1 cellular context compared by ENCODE assay signal in the genomic region with DNA sequence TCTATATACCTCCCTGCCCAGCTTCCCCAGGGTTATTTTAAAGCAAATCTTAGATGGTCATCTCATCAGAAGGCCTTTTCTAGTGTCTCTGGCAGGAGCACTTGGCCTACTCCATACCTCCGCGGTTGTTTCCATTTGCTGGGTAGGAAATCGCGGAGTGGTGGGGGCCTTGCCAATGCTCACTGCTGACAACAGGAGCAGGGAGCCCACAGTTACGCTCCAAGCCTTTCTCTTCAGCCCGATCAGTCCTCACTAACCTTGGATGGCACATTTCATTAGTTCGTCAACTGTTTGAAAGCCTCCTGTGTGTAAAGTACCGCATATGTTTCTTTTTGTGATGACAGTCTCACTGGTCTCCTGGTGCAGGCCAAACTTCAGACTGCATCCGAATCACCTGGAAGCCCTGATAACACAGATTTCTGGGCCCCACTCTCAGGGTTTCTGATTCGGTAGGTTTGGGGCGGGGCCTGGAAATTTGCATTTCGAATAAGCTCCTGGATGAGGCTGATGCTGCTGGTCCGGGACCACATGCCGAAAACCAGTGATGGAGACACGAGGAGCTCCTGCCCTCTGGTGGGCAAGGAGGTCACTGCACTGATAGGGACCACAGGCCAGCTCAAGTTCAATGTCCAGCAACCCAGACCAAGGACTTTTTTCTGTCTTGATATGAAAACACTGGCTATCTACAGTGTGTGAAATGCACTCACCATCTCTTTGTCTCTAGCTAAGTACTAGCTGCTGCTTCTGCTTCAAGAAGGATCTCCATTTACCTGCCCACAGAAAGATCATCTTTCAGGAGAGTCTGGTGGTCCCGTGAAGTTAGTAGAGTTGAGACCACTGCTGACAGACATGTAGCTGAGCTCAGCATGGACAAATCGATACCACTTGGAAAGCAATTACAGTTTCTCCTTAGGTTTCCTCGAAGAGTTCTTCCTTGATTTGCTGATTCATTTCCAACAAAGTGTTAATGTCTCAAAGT.
TF ChIP-seq lines count a peak whose summit lies in the region.

No MANE protein-coding gene starts in this region.

TF ChIP-seq in K562, 482 proteins besides CTCF, POLR2A, EP300 and RAD21 (continued from another document and continues in another):
- TF ChIP-seq, protein P1, sequence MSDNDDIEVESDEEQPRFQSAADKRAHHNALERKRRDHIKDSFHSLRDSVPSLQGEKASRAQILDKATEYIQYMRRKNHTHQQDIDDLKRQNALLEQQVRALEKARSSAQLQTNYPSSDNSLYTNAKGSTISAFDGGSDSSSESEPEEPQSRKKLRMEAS (CRISPR knock-in tag; IDR thresholded peaks at IDR 0.05): peak; percentile 64
- TF ChIP-seq KLF16 (IDR thresholded peaks at IDR 0.05) (0 out of 2 replicates have a peak, but pooled peaks have one; percentile 50), RUNX1 (IDR thresholded peaks at IDR 0.05; ENCODE audit: low read depth) (no peak), L3MBTL2 (IDR thresholded peaks at IDR 0.05) (peak; percentile 52; the same call in 1 of the 2 replicates), CEBPG (CRISPR knock-in tag; IDR thresholded peaks at IDR 0.05) (0 out of 2 replicates have a peak, but pooled peaks have one; percentile 8), CEBPG (tag; conservative IDR thresholded peaks at IDR 0.05 in 1 of 2, IDR thresholded peaks at IDR 0.05 in 1 of 2) (no peak), HDAC2 (IDR thresholded peaks at IDR 0.05) (0 out of 2 replicates have a peak, but pooled peaks have one; percentile 38), PHF20 (IDR thresholded peaks at IDR 0.05; ENCODE audit: partially characterized antibody) (no peak), PHF8 (IDR thresholded peaks at IDR 0.05; ENCODE audit: borderline replicate concordance, low read length) (no peak), HDGF (IDR thresholded peaks at IDR 0.05) (no peak), ZNF384 (IDR thresholded peaks at IDR 0.05; ENCODE audit: low read depth, low read length) (peak; percentile 19; the same call in 1 of the 2 replicates), SMAD3 (CRISPR knock-in tag; conservative IDR thresholded peaks at IDR 0.05) (0 out of 2 replicates have a peak, but pooled peaks have one; percentile 59), FOXA3 (CRISPR knock-in tag; conservative IDR thresholded peaks at IDR 0.05 in 1 of 2, IDR thresholded peaks at IDR 0.05 in 1 of 2) (0 out of 4 replicates have a peak, but pooled peaks of 1 of the 2 experiments have one; percentile 38), STAG1 (CRISPR knock-in tag; IDR thresholded peaks at IDR 0.05; ENCODE audit: borderline replicate concordance) (peak; percentile 78), ZNF324 (CRISPR knock-in tag; IDR thresholded peaks at IDR 0.05) (no peak), SIN3B (IDR thresholded peaks at IDR 0.05; ENCODE audit: low read depth) (no peak), ETV5 (CRISPR knock-in tag; IDR thresholded peaks at IDR 0.05; ENCODE audit: low read depth) (no peak), ZNF224 (CRISPR knock-in tag; IDR thresholded peaks at IDR 0.05) (no peak), OTX1 (CRISPR knock-in tag; IDR thresholded peaks at IDR 0.05) (peak; percentile 76; the same call in 1 of the 2 replicates), ARID2 (IDR thresholded peaks at IDR 0.05) (peak; percentile 67), HCFC1 (IDR thresholded peaks at IDR 0.05; ENCODE audit: low read depth, low read length) (0 out of 2 replicates have a peak, but pooled peaks have one; percentile 26), CBX3 (IDR thresholded peaks at IDR 0.05; ENCODE audit: borderline replicate concordance in 1 of 2, low read length in 2 of 2) (0 out of 3 replicates have a peak, but pooled peaks of 1 of the 2 experiments have one; percentile 64), NR2F6 (CRISPR knock-in tag; IDR thresholded peaks at IDR 0.05) (no peak), MYC (IDR thresholded peaks at IDR 0.05; ENCODE audit: low read depth, low read length) (peak; percentile 88), MYC (CRISPR knock-in tag; IDR thresholded peaks at IDR 0.05; ENCODE audit: borderline replicate concordance, low read depth) (no peak), CREM (IDR thresholded peaks at IDR 0.05; ENCODE audit: low read depth) (peak; percentile 59; the same call in 1 of the 2 replicates), SETDB1 (IDR thresholded peaks at IDR 0.05; ENCODE audit: low read length) (no peak)
- TF ChIP-seq, protein P2, sequence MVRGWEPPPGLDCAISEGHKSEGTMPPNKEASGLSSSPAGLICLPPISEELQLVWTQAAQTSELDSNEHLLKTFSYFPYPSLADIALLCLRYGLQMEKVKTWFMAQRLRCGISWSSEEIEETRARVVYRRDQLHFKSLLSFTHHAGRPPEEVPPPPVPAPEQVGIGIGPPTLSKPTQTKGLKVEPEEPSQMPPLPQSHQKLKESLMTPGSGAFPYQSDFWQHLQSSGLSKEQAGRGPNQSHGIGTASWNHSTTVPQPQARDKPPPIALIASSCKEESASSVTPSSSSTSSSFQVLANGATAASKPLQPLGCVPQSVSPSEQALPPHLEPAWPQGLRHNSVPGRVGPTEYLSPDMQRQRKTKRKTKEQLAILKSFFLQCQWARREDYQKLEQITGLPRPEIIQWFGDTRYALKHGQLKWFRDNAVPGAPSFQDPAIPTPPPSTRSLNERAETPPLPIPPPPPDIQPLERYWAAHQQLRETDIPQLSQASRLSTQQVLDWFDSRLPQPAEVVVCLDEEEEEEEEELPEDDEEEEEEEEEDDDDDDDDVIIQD (CRISPR knock-in tag; IDR thresholded peaks at IDR 0.05): no peak
- TF ChIP-seq, protein P3, sequence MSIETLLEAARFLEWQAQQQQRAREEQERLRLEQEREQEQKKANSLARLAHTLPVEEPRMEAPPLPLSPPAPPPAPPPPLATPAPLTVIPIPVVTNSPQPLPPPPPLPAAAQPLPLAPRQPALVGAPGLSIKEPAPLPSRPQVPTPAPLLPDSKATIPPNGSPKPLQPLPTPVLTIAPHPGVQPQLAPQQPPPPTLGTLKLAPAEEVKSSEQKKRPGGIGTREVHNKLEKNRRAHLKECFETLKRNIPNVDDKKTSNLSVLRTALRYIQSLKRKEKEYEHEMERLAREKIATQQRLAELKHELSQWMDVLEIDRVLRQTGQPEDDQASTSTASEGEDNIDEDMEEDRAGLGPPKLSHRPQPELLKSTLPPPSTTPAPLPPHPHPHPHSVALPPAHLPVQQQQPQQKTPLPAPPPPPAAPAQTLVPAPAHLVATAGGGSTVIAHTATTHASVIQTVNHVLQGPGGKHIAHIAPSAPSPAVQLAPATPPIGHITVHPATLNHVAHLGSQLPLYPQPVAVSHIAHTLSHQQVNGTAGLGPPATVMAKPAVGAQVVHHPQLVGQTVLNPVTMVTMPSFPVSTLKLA (conservative IDR thresholded peaks at IDR 0.05): 0 out of 4 replicates have a peak, but pooled peaks have one; percentile 8 to 18
- TF ChIP-seq, protein P4, sequence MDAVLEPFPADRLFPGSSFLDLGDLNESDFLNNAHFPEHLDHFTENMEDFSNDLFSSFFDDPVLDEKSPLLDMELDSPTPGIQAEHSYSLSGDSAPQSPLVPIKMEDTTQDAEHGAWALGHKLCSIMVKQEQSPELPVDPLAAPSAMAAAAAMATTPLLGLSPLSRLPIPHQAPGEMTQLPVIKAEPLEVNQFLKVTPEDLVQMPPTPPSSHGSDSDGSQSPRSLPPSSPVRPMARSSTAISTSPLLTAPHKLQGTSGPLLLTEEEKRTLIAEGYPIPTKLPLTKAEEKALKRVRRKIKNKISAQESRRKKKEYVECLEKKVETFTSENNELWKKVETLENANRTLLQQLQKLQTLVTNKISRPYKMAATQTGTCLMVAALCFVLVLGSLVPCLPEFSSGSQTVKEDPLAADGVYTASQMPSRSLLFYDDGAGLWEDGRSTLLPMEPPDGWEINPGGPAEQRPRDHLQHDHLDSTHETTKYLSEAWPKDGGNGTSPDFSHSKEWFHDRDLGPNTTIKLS (IDR thresholded peaks at IDR 0.05; ENCODE audit: borderline replicate concordance, low read depth): no peak
- TF ChIP-seq, protein P5, sequence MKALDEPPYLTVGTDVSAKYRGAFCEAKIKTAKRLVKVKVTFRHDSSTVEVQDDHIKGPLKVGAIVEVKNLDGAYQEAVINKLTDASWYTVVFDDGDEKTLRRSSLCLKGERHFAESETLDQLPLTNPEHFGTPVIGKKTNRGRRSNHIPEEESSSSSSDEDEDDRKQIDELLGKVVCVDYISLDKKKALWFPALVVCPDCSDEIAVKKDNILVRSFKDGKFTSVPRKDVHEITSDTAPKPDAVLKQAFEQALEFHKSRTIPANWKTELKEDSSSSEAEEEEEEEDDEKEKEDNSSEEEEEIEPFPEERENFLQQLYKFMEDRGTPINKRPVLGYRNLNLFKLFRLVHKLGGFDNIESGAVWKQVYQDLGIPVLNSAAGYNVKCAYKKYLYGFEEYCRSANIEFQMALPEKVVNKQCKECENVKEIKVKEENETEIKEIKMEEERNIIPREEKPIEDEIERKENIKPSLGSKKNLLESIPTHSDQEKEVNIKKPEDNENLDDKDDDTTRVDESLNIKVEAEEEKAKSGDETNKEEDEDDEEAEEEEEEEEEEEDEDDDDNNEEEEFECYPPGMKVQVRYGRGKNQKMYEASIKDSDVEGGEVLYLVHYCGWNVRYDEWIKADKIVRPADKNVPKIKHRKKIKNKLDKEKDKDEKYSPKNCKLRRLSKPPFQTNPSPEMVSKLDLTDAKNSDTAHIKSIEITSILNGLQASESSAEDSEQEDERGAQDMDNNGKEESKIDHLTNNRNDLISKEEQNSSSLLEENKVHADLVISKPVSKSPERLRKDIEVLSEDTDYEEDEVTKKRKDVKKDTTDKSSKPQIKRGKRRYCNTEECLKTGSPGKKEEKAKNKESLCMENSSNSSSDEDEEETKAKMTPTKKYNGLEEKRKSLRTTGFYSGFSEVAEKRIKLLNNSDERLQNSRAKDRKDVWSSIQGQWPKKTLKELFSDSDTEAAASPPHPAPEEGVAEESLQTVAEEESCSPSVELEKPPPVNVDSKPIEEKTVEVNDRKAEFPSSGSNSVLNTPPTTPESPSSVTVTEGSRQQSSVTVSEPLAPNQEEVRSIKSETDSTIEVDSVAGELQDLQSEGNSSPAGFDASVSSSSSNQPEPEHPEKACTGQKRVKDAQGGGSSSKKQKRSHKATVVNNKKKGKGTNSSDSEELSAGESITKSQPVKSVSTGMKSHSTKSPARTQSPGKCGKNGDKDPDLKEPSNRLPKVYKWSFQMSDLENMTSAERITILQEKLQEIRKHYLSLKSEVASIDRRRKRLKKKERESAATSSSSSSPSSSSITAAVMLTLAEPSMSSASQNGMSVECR (CRISPR knock-in tag; IDR thresholded peaks at IDR 0.05): 0 out of 2 replicates have a peak, but pooled peaks have one; percentile 42
- TF ChIP-seq, protein P6, sequence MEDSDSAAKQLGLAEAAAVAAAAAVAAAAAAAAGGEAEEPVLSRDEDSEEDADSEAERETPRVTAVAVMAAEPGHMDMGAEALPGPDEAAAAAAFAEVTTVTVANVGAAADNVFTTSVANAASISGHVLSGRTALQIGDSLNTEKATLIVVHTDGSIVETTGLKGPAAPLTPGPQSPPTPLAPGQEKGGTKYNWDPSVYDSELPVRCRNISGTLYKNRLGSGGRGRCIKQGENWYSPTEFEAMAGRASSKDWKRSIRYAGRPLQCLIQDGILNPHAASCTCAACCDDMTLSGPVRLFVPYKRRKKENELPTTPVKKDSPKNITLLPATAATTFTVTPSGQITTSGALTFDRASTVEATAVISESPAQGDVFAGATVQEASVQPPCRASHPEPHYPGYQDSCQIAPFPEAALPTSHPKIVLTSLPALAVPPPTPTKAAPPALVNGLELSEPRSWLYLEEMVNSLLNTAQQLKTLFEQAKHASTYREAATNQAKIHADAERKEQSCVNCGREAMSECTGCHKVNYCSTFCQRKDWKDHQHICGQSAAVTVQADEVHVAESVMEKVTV (CRISPR knock-in tag; IDR thresholded peaks at IDR 0.05): peak; percentile 88
- TF ChIP-seq, protein P7, sequence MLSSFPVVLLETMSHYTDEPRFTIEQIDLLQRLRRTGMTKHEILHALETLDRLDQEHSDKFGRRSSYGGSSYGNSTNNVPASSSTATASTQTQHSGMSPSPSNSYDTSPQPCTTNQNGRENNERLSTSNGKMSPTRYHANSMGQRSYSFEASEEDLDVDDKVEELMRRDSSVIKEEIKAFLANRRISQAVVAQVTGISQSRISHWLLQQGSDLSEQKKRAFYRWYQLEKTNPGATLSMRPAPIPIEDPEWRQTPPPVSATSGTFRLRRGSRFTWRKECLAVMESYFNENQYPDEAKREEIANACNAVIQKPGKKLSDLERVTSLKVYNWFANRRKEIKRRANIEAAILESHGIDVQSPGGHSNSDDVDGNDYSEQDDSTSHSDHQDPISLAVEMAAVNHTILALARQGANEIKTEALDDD (IDR thresholded peaks at IDR 0.05): no peak
- TF ChIP-seq, protein P8, sequence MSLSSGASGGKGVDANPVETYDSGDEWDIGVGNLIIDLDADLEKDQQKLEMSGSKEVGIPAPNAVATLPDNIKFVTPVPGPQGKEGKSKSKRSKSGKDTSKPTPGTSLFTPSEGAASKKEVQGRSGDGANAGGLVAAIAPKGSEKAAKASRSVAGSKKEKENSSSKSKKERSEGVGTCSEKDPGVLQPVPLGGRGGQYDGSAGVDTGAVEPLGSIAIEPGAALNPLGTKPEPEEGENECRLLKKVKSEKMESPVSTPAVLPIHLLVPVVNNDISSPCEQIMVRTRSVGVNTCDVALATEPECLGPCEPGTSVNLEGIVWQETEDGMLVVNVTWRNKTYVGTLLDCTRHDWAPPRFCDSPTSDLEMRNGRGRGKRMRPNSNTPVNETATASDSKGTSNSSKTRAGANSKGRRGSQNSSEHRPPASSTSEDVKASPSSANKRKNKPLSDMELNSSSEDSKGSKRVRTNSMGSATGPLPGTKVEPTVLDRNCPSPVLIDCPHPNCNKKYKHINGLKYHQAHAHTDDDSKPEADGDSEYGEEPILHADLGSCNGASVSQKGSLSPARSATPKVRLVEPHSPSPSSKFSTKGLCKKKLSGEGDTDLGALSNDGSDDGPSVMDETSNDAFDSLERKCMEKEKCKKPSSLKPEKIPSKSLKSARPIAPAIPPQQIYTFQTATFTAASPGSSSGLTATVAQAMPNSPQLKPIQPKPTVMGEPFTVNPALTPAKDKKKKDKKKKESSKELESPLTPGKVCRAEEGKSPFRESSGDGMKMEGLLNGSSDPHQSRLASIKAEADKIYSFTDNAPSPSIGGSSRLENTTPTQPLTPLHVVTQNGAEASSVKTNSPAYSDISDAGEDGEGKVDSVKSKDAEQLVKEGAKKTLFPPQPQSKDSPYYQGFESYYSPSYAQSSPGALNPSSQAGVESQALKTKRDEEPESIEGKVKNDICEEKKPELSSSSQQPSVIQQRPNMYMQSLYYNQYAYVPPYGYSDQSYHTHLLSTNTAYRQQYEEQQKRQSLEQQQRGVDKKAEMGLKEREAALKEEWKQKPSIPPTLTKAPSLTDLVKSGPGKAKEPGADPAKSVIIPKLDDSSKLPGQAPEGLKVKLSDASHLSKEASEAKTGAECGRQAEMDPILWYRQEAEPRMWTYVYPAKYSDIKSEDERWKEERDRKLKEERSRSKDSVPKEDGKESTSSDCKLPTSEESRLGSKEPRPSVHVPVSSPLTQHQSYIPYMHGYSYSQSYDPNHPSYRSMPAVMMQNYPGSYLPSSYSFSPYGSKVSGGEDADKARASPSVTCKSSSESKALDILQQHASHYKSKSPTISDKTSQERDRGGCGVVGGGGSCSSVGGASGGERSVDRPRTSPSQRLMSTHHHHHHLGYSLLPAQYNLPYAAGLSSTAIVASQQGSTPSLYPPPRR (CRISPR knock-in tag; IDR thresholded peaks at IDR 0.05; ENCODE audit: borderline replicate concordance): 0 out of 2 replicates have a peak, but pooled peaks have one; percentile 10
- TF ChIP-seq, protein P9, sequence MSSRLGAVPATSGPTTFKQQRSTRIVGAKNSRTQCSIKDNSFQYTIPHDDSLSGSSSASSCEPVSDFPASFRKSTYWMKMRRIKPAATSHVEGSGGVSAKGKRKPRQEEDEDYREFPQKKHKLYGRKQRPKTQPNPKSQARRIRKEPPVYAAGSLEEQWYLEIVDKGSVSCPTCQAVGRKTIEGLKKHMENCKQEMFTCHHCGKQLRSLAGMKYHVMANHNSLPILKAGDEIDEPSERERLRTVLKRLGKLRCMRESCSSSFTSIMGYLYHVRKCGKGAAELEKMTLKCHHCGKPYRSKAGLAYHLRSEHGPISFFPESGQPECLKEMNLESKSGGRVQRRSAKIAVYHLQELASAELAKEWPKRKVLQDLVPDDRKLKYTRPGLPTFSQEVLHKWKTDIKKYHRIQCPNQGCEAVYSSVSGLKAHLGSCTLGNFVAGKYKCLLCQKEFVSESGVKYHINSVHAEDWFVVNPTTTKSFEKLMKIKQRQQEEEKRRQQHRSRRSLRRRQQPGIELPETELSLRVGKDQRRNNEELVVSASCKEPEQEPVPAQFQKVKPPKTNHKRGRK (tag; IDR thresholded peaks at IDR 0.05): no peak
